In the genomic region with DNA sequence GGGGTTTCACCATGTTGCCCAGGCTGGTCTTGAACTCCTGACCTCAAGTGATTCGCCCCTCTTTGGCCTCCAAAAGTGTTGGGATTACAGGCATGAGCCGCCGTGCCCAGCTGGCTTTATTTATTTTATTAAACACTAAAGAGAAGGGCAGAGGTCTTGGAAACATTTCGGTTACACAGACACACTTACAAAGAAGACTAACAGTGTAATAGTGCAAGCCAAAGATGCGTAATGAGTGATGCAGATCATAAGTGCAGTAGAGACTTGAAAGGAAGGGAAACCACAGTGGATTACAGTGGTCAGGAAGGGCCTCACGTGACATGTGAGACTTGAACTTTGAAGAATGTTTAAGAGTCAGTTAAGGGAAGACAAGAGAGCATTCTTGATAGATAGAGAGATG, we compare ENCODE assay signal across 8 cellular contexts. TPM values are rescaled to one million over a fixed set of nuclear protein-coding genes. Genes with fewer than 3 reads are reported as not detected.
DNase-seq lines count a peak whose midpoint lies in the region; ATAC-seq, FAIRE-seq and TF ChIP-seq lines count a peak whose summit lies in the region.

No MANE protein-coding gene starts in this region.

- H3K27me3 ChIP-seq in mammary epithelial cell (ENCODE audit: insufficient read depth, low read length), result no peaks in the 10 kb centered on the region
- no peaks in the 10 kb centered on the region for H3K27me3 ChIP-seq in keratinocyte (ENCODE audit: control insufficient read depth, extremely low read depth, insufficient read depth, low read length)
- no peaks in the 10 kb centered on the region for H3K27me3 ChIP-seq in upper lobe of right lung

- H3K9me1 ChIP-seq in keratinocyte (ENCODE audit: control insufficient read depth, extremely low read depth, insufficient read depth, low read length), result no peaks in the 10 kb centered on the region

- no peaks in the 10 kb centered on the region for H3K36me3 Mint-ChIP-seq in MCF 10A (ENCODE audit: insufficient read depth, unreplicated experiment)

- intact Hi-C loops in mammary epithelial cell (cut with micrococcal nuclease) (no loop called here), MCF 10A (cut with micrococcal nuclease) (no loop called here), upper lobe of right lung (cut with DNase I) (no loop called here)

- POLR2A ChIA-PET in MCF 10A (lab: Yijun Ruan, JAX), result interaction anchor here (1.8 kb wide), 1 partner anchor 32 kb away, joined by 7 read pairs; no protein-coding TSS in a partner anchor

- H3K27ac ChIP-seq in mammary epithelial cell (ENCODE audit: insufficient read depth, low read depth, low read length) (no peak overlapping the region), keratinocyte (ENCODE audit: control insufficient read depth, insufficient read depth, low read length) (no peak overlapping the region), upper lobe of right lung (no peak overlapping the region)

- H3K9ac ChIP-seq in mammary epithelial cell (ENCODE audit: insufficient read depth, low read length) (no peak overlapping the region), keratinocyte (ENCODE audit: control insufficient read depth, extremely low read depth, insufficient read depth, low read length) (no peak overlapping the region)

- TF ChIP-seq CTCF in mammary epithelial cell (conservative IDR thresholded peaks at IDR 0.05 in 1 of 2, IDR thresholded peaks at IDR 0.05 in 1 of 2; ENCODE audit: extremely low read depth in 1 of 2, insufficient read depth in 1 of 2, low read depth in 1 of 2, low read length in 2 of 2) (no peak), MCF 10A (IDR thresholded peaks at IDR 0.05; ENCODE audit: unreplicated experiment) (no peak), keratinocyte (optimal IDR thresholded peaks at IDR 0.05 in 1 of 3, IDR thresholded peaks at IDR 0.05 in 1 of 3, conservative IDR thresholded peaks at IDR 0.05 in 1 of 3; ENCODE audit: extremely low read depth in 1 of 3, insufficient read depth in 2 of 3, low read length in 3 of 3) (no peak), upper lobe of right lung (IDR thresholded peaks at IDR 0.05) (no peak)

- peaks cover 3% of the 10 kb centered on the region for H3K4me1 Mint-ChIP-seq in MCF 10A (ENCODE audit: insufficient read depth, unreplicated experiment)

- no peaks in the 10 kb centered on the region for H3K9me3 Mint-ChIP-seq in MCF 10A (ENCODE audit: unreplicated experiment)

- BruUV-seq in mammary epithelial cell (replicated peaks; lab: Mats Ljungman, UMichigan) (no TSS peak), MCF 10A (replicated peaks; lab: Mats Ljungman, UMichigan) (no TSS peak)

- H3K79me2 ChIP-seq in mammary epithelial cell (ENCODE audit: insufficient read depth, low read length) (no peaks in the 10 kb centered on the region), keratinocyte (ENCODE audit: control insufficient read depth, insufficient read depth, low read length) (no peaks in the 10 kb centered on the region)

- DNase-seq in mammary epithelial cell (no peak), MCF 10A (ENCODE audit: unreplicated experiment) (no peak), LHCN-M2 (ENCODE audit: low read depth) (peak; percentile 98), keratinocyte (ENCODE audit: low read depth, low spot score) (no peak), upper lobe of right lung (no peak), COLO668 (lab: John Stamatoyannopoulos, UW; ENCODE audit: unreplicated experiment) (no peak), nucleus accumbens (lab: John Stamatoyannopoulos, UW) (no peak)
- peak; percentile 35 for DNase-seq in activated CD8-positive, alpha-beta memory T cell treated with anti-CD3 and anti-CD28 coated beads, Interleukin-2, amount 50 U/mL, for 24 hours (ENCODE audit: extremely low read depth)

- whole genome bisulfite sequencing in mammary epithelial cell (ENCODE audit: low coverage, missing lambda C conversion rate), result 84% methylated on average over 6 of the region's 6 CpGs

- in situ Hi-C loops in mammary epithelial cell (cut with MboI; ENCODE audit: low sequenced_read_pairs in 2 of 2), result no loop called here

- dilution Hi-C loops in mammary epithelial cell (cut with HindIII; ENCODE audit: low sequenced_read_pairs) (no loop called here), keratinocyte (cut with MboI; ENCODE audit: extremely low pct_ligation_motif_present, low sequenced_read_pairs) (no loop called here)

- FAIRE-seq in keratinocyte (lab: Jason Lieb, UNC), result no peak

- H4K20me1 ChIP-seq in mammary epithelial cell (ENCODE audit: insufficient read depth, low read length) (no peaks in the 10 kb centered on the region), keratinocyte (ENCODE audit: control insufficient read depth, extremely low read depth, insufficient read depth, low read length) (no peaks in the 10 kb centered on the region)

- H3K4me2 ChIP-seq in mammary epithelial cell (ENCODE audit: insufficient read depth, low read depth, low read length) (no peak overlapping the region), keratinocyte (ENCODE audit: control insufficient read depth, extremely low read depth, insufficient read depth, low read depth, low read length) (no peak overlapping the region)

- no peaks in the 10 kb centered on the region for H3K27me3 Mint-ChIP-seq in MCF 10A (ENCODE audit: insufficient read depth, unreplicated experiment)

- H2AFZ ChIP-seq in mammary epithelial cell (ENCODE audit: low read depth, low read length) (peak overlapping the region; percentile 25), keratinocyte (ENCODE audit: control insufficient read depth, low read length) (peak overlapping the region; percentile 20)

- ATAC-seq in upper lobe of right lung, result peak; percentile 81

- H3K4me3 Mint-ChIP-seq in MCF 10A (ENCODE audit: unreplicated experiment), result no peak overlapping the region

- H3K9me3 ChIP-seq in mammary epithelial cell (replicated peaks; ENCODE audit: insufficient read depth, low read length), result no peaks in the 10 kb centered on the region
- H3K9me3 ChIP-seq in keratinocyte (ENCODE audit: control insufficient read depth, low read depth, low read length), result no peaks in the 10 kb centered on the region
- H3K9me3 ChIP-seq in upper lobe of right lung, result no peaks in the 10 kb centered on the region

- no peaks in the 10 kb centered on the region for H3K36me3 ChIP-seq in mammary epithelial cell (ENCODE audit: insufficient read depth, low read length)
- no peaks in the 10 kb centered on the region for H3K36me3 ChIP-seq in keratinocyte (ENCODE audit: control insufficient read depth in 2 of 2, extremely low read depth in 1 of 2, insufficient read depth in 2 of 2, low read length in 2 of 2)
- no peaks in the 10 kb centered on the region for H3K36me3 ChIP-seq in upper lobe of right lung

- H3K27ac Mint-ChIP-seq in MCF 10A (ENCODE audit: low read depth, unreplicated experiment), result no peak overlapping the region

- H3K4me1 ChIP-seq in mammary epithelial cell (ENCODE audit: insufficient read depth, low read length) (peaks cover 3% of the 10 kb centered on the region), keratinocyte (ENCODE audit: control insufficient read depth, extremely low read depth, insufficient read depth, low read length) (peaks cover 5% of the 10 kb centered on the region), upper lobe of right lung (no peaks in the 10 kb centered on the region)

- CTCF ChIA-PET in mammary epithelial cell (lab: Charles Lee; ENCODE audit: low non-redundant PET) (no interaction called here), MCF 10A (lab: Yijun Ruan, JAX) (no interaction called here)

- H3K4me3 ChIP-seq in mammary epithelial cell (replicated peaks in 1 of 3; ENCODE audit: insufficient read depth in 1 of 3, low read depth in 2 of 3, low read length in 3 of 3) (no peak overlapping the region), keratinocyte (ENCODE audit: control insufficient read depth in 2 of 3, extremely low read depth in 1 of 3, insufficient read depth in 2 of 3, low read depth in 1 of 3, low read length in 3 of 3) (no peak overlapping the region), upper lobe of right lung (no peak overlapping the region)

RNA-seq across cellular contexts. Expression of a gene that starts 33.9 kb away (rescaled TPM):
- 10 to 100 TPM; 42.5 to 64.2 TPM for total RNA-seq in mammary epithelial cell
- polyA plus RNA-seq in mammary epithelial cell, result 10.7 TPM
- 112 TPM for polyA minus RNA-seq in mammary epithelial cell
- total RNA-seq in MCF 10A (2022), result 49.8 and 50.9 TPM in 2 replicates
- total RNA-seq in LHCN-M2 (2014; rRNA removed), result 73.7 and 82.3 TPM in 2 replicates
- polyA plus RNA-seq in LHCN-M2 (2012), result 11.1 TPM
- 19.9 to 33.0 TPM (median 30.1 TPM) in 3 replicates for polyA plus RNA-seq in keratinocyte
- 12.3 TPM for polyA plus RNA-seq in keratinocyte (2011; ENCODE audit: low read depth)
- 11.9 and 32.5 TPM in 2 replicates for polyA plus RNA-seq in keratinocyte (2011; cell fraction: cytosol; rRNA removed)
- 43.8 and 49.5 TPM in 2 replicates for polyA plus RNA-seq in keratinocyte (2011; cell fraction: nucleus; rRNA removed)
- 12.8 and 22.9 TPM in 2 replicates for polyA plus RNA-seq in keratinocyte (2012; ENCODE audit: low replicate concordance)
- polyA minus RNA-seq in keratinocyte, result 9.7 to 82.1 TPM (median 49.8 TPM) in 3 replicates
- polyA minus RNA-seq in keratinocyte (2011; cell fraction: cytosol; rRNA and poly(A)+ RNA removed), result 42.0 TPM
- polyA minus RNA-seq in keratinocyte (2011; cell fraction: nucleus; rRNA and poly(A)+ RNA removed), result 66.5 and 134 TPM in 2 replicates
- 47.1 TPM for total RNA-seq in upper lobe of right lung

RNA-seq across cellular contexts. Expression of a gene that starts 55.3 kb away (rescaled TPM):
- total RNA-seq in mammary epithelial cell, result 1 to 10 TPM; 1.5 to 1.6 TPM
- 0.29 TPM for polyA plus RNA-seq in mammary epithelial cell
- polyA minus RNA-seq in mammary epithelial cell, result 0.47 TPM
- total RNA-seq in MCF 10A (2022), result 0.56 and 1.1 TPM in 2 replicates
- 1.1 and 3.4 TPM in 2 replicates for total RNA-seq in LHCN-M2 (2014; rRNA removed)
- 0.26 TPM for polyA plus RNA-seq in LHCN-M2 (2012)
- 0.46 to 1.2 TPM (median 0.77 TPM) in 3 replicates for polyA plus RNA-seq in keratinocyte
- polyA plus RNA-seq in keratinocyte (2011; ENCODE audit: low read depth), result 0.35 TPM
- polyA plus RNA-seq in keratinocyte (2011; cell fraction: cytosol; rRNA removed), result 0.21 and 0.35 TPM in 2 replicates
- 0.84 and 1.1 TPM in 2 replicates for polyA plus RNA-seq in keratinocyte (2011; cell fraction: nucleus; rRNA removed)
- polyA plus RNA-seq in keratinocyte (2012; ENCODE audit: low replicate concordance), result 0.89 TPM in 1 of 2 replicates, not detected in the other
- 0.79 to 4.8 TPM (median 4.4 TPM) in 3 replicates for polyA minus RNA-seq in keratinocyte
- 1.3 TPM for polyA minus RNA-seq in keratinocyte (2011; cell fraction: cytosol; rRNA and poly(A)+ RNA removed)
- 1.1 and 3.5 TPM in 2 replicates for polyA minus RNA-seq in keratinocyte (2011; cell fraction: nucleus; rRNA and poly(A)+ RNA removed)
- total RNA-seq in upper lobe of right lung, result 0.75 TPM

Comparison
In these comparisons a context has a peak if more than half of its experiments do, and no peak if none do; other contexts are left out.
1. DNase-seq: peak in LHCN-M2 (single experiment) and activated CD8-positive, alpha-beta memory T cell treated with anti-CD3 and anti-CD28 coated beads, Interleukin-2, amount 50 U/mL, for 24 hours (single experiment); none in mammary epithelial cell (single experiment), MCF 10A (single experiment), keratinocyte (single experiment), upper lobe of right lung (single experiment), COLO668 (single experiment) and nucleus accumbens (0 of 56).